ENCODE assay signal across 8 cellular contexts in genomic region chr9:127397722-127398647, GRCh38. TPM values are rescaled to one million over a fixed set of nuclear protein-coding genes. Genes with fewer than 3 reads are reported as not detected.
DNase-seq lines count a peak whose midpoint lies in the region; ATAC-seq, FAIRE-seq and TF ChIP-seq lines count a peak whose summit lies in the region.

No MANE protein-coding gene starts in this region.

- no peaks in the 10 kb centered on the region for H3K36me3 ChIP-seq in cardiac muscle cell
- H3K36me3 ChIP-seq in pancreas = no peaks in the 10 kb centered on the region

- no peak for FAIRE-seq in pancreas (lab: Jason Lieb, UNC)

- no peaks in the 10 kb centered on the region for H3K9me3 Mint-ChIP-seq in activated T-cell treated with anti-CD3 and anti-CD28 coated beads, Interleukin-2, amount 50 U/mL, for 72 hours

- H3K27me3 ChIP-seq in cardiac muscle cell (no peaks in the 10 kb centered on the region), pancreas (no peaks in the 10 kb centered on the region)

- H3K9me3 ChIP-seq in cardiac muscle cell (ENCODE audit: low read depth) (no peaks in the 10 kb centered on the region), pancreas (no peaks in the 10 kb centered on the region)

- no peak overlapping the region for H3K27ac Mint-ChIP-seq in activated T-cell treated with anti-CD3 and anti-CD28 coated beads, Interleukin-2, amount 50 U/mL, for 72 hours

- H3K4me1 Mint-ChIP-seq in activated T-cell treated with anti-CD3 and anti-CD28 coated beads, Interleukin-2, amount 50 U/mL, for 72 hours (ENCODE audit: low read depth) = peaks cover 21% of the 10 kb centered on the region

- peak; percentile 61 for TF ChIP-seq CTCF in GM10266 (IDR thresholded peaks at IDR 0.05; ENCODE audit: control insufficient read depth, insufficient read depth, low read depth, missing control alignments)
- TF ChIP-seq CTCF in cardiac muscle cell (IDR thresholded peaks at IDR 0.05; ENCODE audit: low read depth, low read length) = peak; percentile 45
- TF ChIP-seq CTCF in pancreas (IDR thresholded peaks at IDR 0.05) = no peak

- H3K4me3 ChIP-seq in cardiac muscle cell (peak overlapping the region; percentile 71), pancreas (peak overlapping the region; percentile 69 to 94 (median 85))

- peak overlapping the region; percentile 81 to 85 for H3K4me3 Mint-ChIP-seq in activated T-cell treated with anti-CD3 and anti-CD28 coated beads, Interleukin-2, amount 50 U/mL, for 72 hours

- intact Hi-C loops in pancreas (cut with DNase I) (no loop called here), posterior vena cava (cut with DNase I) (no loop called here)

- H3K27ac ChIP-seq in cardiac muscle cell (peak overlapping the region; percentile 84), pancreas (peak overlapping the region; percentile 76 to 85 (median 80))

- no peaks in the 10 kb centered on the region for H3K4me1 ChIP-seq in cardiac muscle cell (ENCODE audit: low read depth)
- H3K4me1 ChIP-seq in pancreas = peaks cover 0 to 6% (median 0%) of the 10 kb centered on the region in 3 donors

- 5 to 9% methylated on average over 36 to 55 of the region's 55 CpGs for WGBS in pancreas, 2 donors

- H3K27me3 Mint-ChIP-seq in activated T-cell treated with anti-CD3 and anti-CD28 coated beads, Interleukin-2, amount 50 U/mL, for 72 hours (ENCODE audit: low read depth) = peaks cover 72% of the 10 kb centered on the region

- no peaks in the 10 kb centered on the region for H3K36me3 Mint-ChIP-seq in activated T-cell treated with anti-CD3 and anti-CD28 coated beads, Interleukin-2, amount 50 U/mL, for 72 hours (ENCODE audit: insufficient read depth in 2 of 2)

- ATAC-seq in activated T-cell treated with anti-CD3 and anti-CD28 coated beads, Interleukin-2, amount 50 U/mL, for 72 hours (replicated peaks in 1 of 2) = no peak
- peak; percentile 2 to 22 (median 14) for ATAC-seq in pancreas
- no peak for ATAC-seq in GM18868 (IDR thresholded peaks at IDR 0.05; ENCODE audit: unreplicated experiment)

- DNase-seq in GM10266 (ENCODE audit: extremely low spot score) (peak; percentile 66), NCI-H1092 (lab: John Stamatoyannopoulos, UW) (peak; percentile 6), cardiac muscle cell (ENCODE audit: low read depth in 1 of 2, low spot score in 1 of 2) (peak; percentile 19 to 57), pancreas (peak; percentile 35 to 84 (median 56)), posterior vena cava (ENCODE audit: low spot score) (no peak), NCI-H510A (lab: John Stamatoyannopoulos, UW) (no peak)
- DNase-seq in activated T-cell treated with anti-CD3 and anti-CD28 coated beads, Interleukin-2, amount 50 U/mL, for 72 hours = peak; percentile 58 to 59

RNA-seq across cellular contexts. Expression of gene SLC2A8, which starts 1.0 kb away (rescaled TPM):
- 10 to 100 TPM; 11.4 to 13.8 TPM for total RNA-seq in activated T-cell treated with anti-CD3 and anti-CD28 coated beads, Interleukin-2, amount 50 U/mL, for 72 hours
- total RNA-seq in cardiac muscle cell (45.1 and 45.3 TPM in 2 replicates), pancreas (10 to 100 TPM in 1 of 6 donors, 1 to 10 TPM in 5; 5.5 to 10.5 (median 6.8) TPM), posterior vena cava (10 to 100 TPM; 10.4 to 16.3 TPM)
- polyA plus RNA-seq in cardiac muscle cell (54.2 and 62.2 TPM in 2 replicates), pancreas (10 to 100 TPM; 15.3 to 18.9 TPM)

RNA-seq across cellular contexts. Expression of gene ZNF79, which starts 26.2 kb away (rescaled TPM):
- 10 to 100 TPM; 10.4 to 16.1 TPM for total RNA-seq in activated T-cell treated with anti-CD3 and anti-CD28 coated beads, Interleukin-2, amount 50 U/mL, for 72 hours
- total RNA-seq in cardiac muscle cell (8.2 and 8.8 TPM in 2 replicates), pancreas (1 to 10 TPM; 3.6 to 5.2 (median 4.4) TPM), posterior vena cava (1 to 10 TPM; 6.5 to 8.0 TPM)
- polyA plus RNA-seq in cardiac muscle cell (4.6 and 5.2 TPM in 2 replicates), pancreas (1 to 10 TPM; 3.4 to 4.1 TPM)

RNA-seq across cellular contexts. Expression of gene RPL12, which starts 53.2 kb away (rescaled TPM):
- 1,000 to 10,000 TPM; 2,503 to 2,755 TPM for total RNA-seq in activated T-cell treated with anti-CD3 and anti-CD28 coated beads, Interleukin-2, amount 50 U/mL, for 72 hours
- total RNA-seq in cardiac muscle cell (1,318 and 1,367 TPM in 2 replicates), pancreas (1,000 to 10,000 TPM in 3 of 6 donors, 100 to 1,000 TPM in 3; 746 to 1,435 (median 897) TPM), posterior vena cava (1,000 to 10,000 TPM in 1 of 2 donors, 100 to 1,000 TPM in 1; 993 to 1,044 TPM)
- polyA plus RNA-seq in cardiac muscle cell (335 and 434 TPM in 2 replicates), pancreas (1,000 to 10,000 TPM; 1,882 to 2,729 TPM)

RNA-seq across cellular contexts. Expression of gene LRSAM1, which starts 53.3 kb away (rescaled TPM):
- 10 to 100 TPM; 30.5 to 33.8 TPM for total RNA-seq in activated T-cell treated with anti-CD3 and anti-CD28 coated beads, Interleukin-2, amount 50 U/mL, for 72 hours
- 32.6 and 39.4 TPM in 2 replicates for total RNA-seq in cardiac muscle cell
- 37.1 and 39.7 TPM in 2 replicates for polyA plus RNA-seq in cardiac muscle cell
- 10 to 100 TPM in 1 of 6 donors, 1 to 10 TPM in 5; 4.3 to 12.4 (median 6.9) TPM for total RNA-seq in pancreas
- 10 to 100 TPM; 21.9 to 24.9 TPM for polyA plus RNA-seq in pancreas
- total RNA-seq in posterior vena cava = 10 to 100 TPM; 15.6 to 16.9 TPM

Comparison
In these comparisons a context has a peak if more than half of its experiments do, and no peak if none do; other contexts are left out.
1. DNase-seq: peak in GM10266 (single experiment), NCI-H1092 (single experiment), activated T-cell treated with anti-CD3 and anti-CD28 coated beads, Interleukin-2, amount 50 U/mL, for 72 hours (2 of 2), cardiac muscle cell (2 of 2) and pancreas (6 of 6); none in posterior vena cava (single experiment) and NCI-H510A (single experiment).
2. CTCF ChIP-seq: peak in GM10266 (single experiment) and cardiac muscle cell (single experiment); none in pancreas (0 of 4).
3. ATAC-seq: peak in pancreas (4 of 4); none in activated T-cell treated with anti-CD3 and anti-CD28 coated beads, Interleukin-2, amount 50 U/mL, for 72 hours (0 of 2) and GM18868 (single experiment).